In the genomic region with DNA sequence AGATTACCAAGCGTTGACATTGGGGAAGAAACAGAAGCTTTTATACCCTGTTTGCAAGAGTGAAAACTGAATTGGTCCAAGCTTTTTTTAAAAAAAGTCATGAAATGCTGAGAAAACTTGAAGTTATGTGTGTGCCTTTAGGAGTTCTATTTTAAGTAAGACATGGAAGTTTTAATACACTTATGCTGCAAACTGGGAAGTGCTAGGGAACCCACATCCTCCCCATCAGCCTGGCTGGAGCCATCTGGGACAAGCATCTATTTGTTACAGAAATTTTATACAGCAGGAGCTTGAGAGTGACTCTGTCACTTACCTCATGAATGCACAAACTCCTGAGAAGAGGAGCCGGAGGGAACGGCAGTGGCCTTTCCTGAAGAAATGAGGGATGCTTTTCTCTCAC, we compare ENCODE assay signal across 15 cellular contexts.
DNase-seq lines count a peak whose midpoint lies in the region; TF ChIP-seq lines count a peak whose summit lies in the region.
"Had no signal": no experiment of that assay in that cellular context is flagged by ENCODE, and none has a peak within 500 bp of the region (broad histone marks: within the 10 kb centered on the region; RNA-seq: fewer than 3 reads in every experiment).

No MANE protein-coding gene starts in this region.

- no peaks in the 10 kb centered on the region for H3K79me2 ChIP-seq in mammary epithelial cell (ENCODE audit: insufficient read depth, low read length)

- H3K27me3 Mint-ChIP-seq in MCF 10A (ENCODE audit: insufficient read depth, unreplicated experiment) (no peaks in the 10 kb centered on the region), nephron (ENCODE audit: low read depth) (no peaks in the 10 kb centered on the region)

- no peaks in the 10 kb centered on the region for H3K9me3 Mint-ChIP-seq in MCF 10A (ENCODE audit: unreplicated experiment)
- H3K9me3 Mint-ChIP-seq in nephron: no peaks in the 10 kb centered on the region

- intact Hi-C loops in MCF 10A (cut with micrococcal nuclease) (loop anchor here (1.0 to 5.0 kb wide), 3 partner anchors 60 to 202 kb away; no protein-coding TSS in a partner anchor), mammary epithelial cell (cut with micrococcal nuclease) (loop anchor here (1.0 to 2.0 kb wide), 5 partner anchors 29 to 201 kb away; a partner anchor contains a TSS), posterior cingulate gyrus (cut with DNase I) (no loop called here)

- H3K4me2 ChIP-seq in mammary epithelial cell (ENCODE audit: insufficient read depth, low read depth, low read length): no peak overlapping the region

- no TSS peak for BruUV-seq in MCF 10A (replicated peaks; lab: Mats Ljungman, UMichigan)
- BruUV-seq in mammary epithelial cell (replicated peaks; lab: Mats Ljungman, UMichigan): no TSS peak

- no peak for DNase-seq in MCF 10A (ENCODE audit: unreplicated experiment)
- DNase-seq in mammary epithelial cell: no peak
- DNase-seq in NCI-H146 (lab: John Stamatoyannopoulos, UW): no peak
- no peak for DNase-seq in posterior cingulate gyrus
- no peak for DNase-seq in stimulated activated CD4-positive, alpha-beta T cell treated with anti-CD3 and anti-CD28 coated beads, Interleukin-2, amount 100 ng/mL, for 24 hours
- DNase-seq in coronary artery (ENCODE audit: low spot score): no peak
- DNase-seq: DMS53, Karpas-422, NCI-H187, NCI-H446 treated with DMSO at 0.1 percent for 48 hours, NCI-H526 treated with DMSO at 0.1 percent for 48 hours, Right ventricle myocardium superior had no signal

- CTCF ChIA-PET in MCF 10A (lab: Yijun Ruan, JAX): interaction anchor here (0.7 to 1.3 kb wide), 5 partner anchors 28 to 212 kb away, joined by 3 read pairs; no protein-coding TSS in a partner anchor
- CTCF ChIA-PET in mammary epithelial cell (lab: Charles Lee; ENCODE audit: low non-redundant PET): no interaction called here

- H3K4me1 Mint-ChIP-seq in MCF 10A (ENCODE audit: insufficient read depth, unreplicated experiment) (peaks cover 56% of the 10 kb centered on the region), nephron (peaks cover 38% of the 10 kb centered on the region)

- no peaks in the 10 kb centered on the region for H3K27me3 ChIP-seq in mammary epithelial cell (ENCODE audit: insufficient read depth, low read length)

- WGBS in mammary epithelial cell (ENCODE audit: low coverage, missing lambda C conversion rate): 100% methylated on average over 3 of the region's 3 CpGs

- H3K36me3 ChIP-seq in mammary epithelial cell (ENCODE audit: insufficient read depth, low read length): no peaks in the 10 kb centered on the region

- no peak overlapping the region for H3K9ac ChIP-seq in mammary epithelial cell (ENCODE audit: insufficient read depth, low read length)

- H3K9me3 ChIP-seq in mammary epithelial cell (replicated peaks; ENCODE audit: insufficient read depth, low read length): no peaks in the 10 kb centered on the region

- H3K4me1 ChIP-seq in mammary epithelial cell (ENCODE audit: insufficient read depth, low read length): peaks cover 45% of the 10 kb centered on the region

- H3K4me3 ChIP-seq in mammary epithelial cell (replicated peaks in 1 of 3; ENCODE audit: insufficient read depth in 1 of 3, low read depth in 2 of 3, low read length in 3 of 3): no peak overlapping the region
- H3K4me3 ChIP-seq in coronary artery: no peak overlapping the region

- in situ Hi-C loops in mammary epithelial cell (cut with MboI; ENCODE audit: low sequenced_read_pairs in 2 of 2): no loop called here

- no peaks in the 10 kb centered on the region for H4K20me1 ChIP-seq in mammary epithelial cell (ENCODE audit: insufficient read depth, low read length)

- H3K27ac ChIP-seq in mammary epithelial cell (ENCODE audit: insufficient read depth, low read depth, low read length): no peak overlapping the region
- H3K27ac ChIP-seq in VCaP: peak overlapping the region; percentile 94
- H3K27ac ChIP-seq in coronary artery: no peak overlapping the region
- H3K27ac ChIP-seq: 22Rv1 had no signal

- H3K4me3 Mint-ChIP-seq in MCF 10A (ENCODE audit: unreplicated experiment): no peak overlapping the region
- no peak overlapping the region for H3K4me3 Mint-ChIP-seq in nephron

- H3K36me3 Mint-ChIP-seq in MCF 10A (ENCODE audit: insufficient read depth, unreplicated experiment) (peaks cover 3% of the 10 kb centered on the region), nephron (ENCODE audit: low read depth) (no peaks in the 10 kb centered on the region)

- no peak overlapping the region for H2AFZ ChIP-seq in mammary epithelial cell (ENCODE audit: low read depth, low read length)

- dilution Hi-C loops in mammary epithelial cell (cut with HindIII; ENCODE audit: low sequenced_read_pairs): loop anchor here (5.0 kb wide), 2 partner anchors 45 to 200 kb away; a partner anchor contains a TSS

- TF ChIP-seq CTCF in MCF 10A (IDR thresholded peaks at IDR 0.05; ENCODE audit: unreplicated experiment): no peak
- no peak for TF ChIP-seq CTCF in mammary epithelial cell (conservative IDR thresholded peaks at IDR 0.05 in 1 of 2, IDR thresholded peaks at IDR 0.05 in 1 of 2; ENCODE audit: extremely low read depth in 1 of 2, insufficient read depth in 1 of 2, low read depth in 1 of 2, low read length in 2 of 2)
- TF ChIP-seq CTCF in VCaP (conservative IDR thresholded peaks at IDR 0.05): no peak
- no peak for TF ChIP-seq CTCF in nephron (IDR thresholded peaks at IDR 0.05; ENCODE audit: unreplicated experiment in 3 of 3)
- TF ChIP-seq CTCF in coronary artery (IDR thresholded peaks at IDR 0.05): no peak

- POLR2A ChIA-PET in MCF 10A (lab: Yijun Ruan, JAX): interaction anchor here (0.6 kb wide), 1 partner anchor 29 kb away, joined by 3 read pairs; no protein-coding TSS in a partner anchor

- H3K27ac Mint-ChIP-seq in MCF 10A (ENCODE audit: low read depth, unreplicated experiment) (peak overlapping the region; percentile 61), nephron (peak overlapping the region in 2 of 3 experiments; percentile 20 to 73)
